In the genomic region with DNA sequence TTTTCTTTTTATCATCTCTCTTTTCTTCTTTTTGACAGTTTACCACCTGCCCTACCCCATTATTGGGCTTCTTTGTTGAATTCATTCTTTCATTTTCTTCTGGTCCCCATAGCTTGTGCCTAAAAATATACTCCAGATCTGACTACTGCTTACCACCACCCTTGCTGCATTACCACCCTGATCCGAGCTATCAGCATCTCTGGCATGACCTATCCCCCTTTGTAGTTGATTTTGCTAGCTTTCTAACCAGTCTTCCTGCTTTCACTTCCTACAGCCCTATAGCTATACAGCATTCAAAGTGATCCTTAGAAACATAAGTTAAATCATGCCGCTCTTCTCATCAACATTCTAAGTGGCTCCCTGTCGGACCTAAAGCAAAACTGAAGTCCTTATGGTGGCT, we compare ENCODE assay signal across 23 cellular contexts.
"Had no signal": no experiment of that assay in that cellular context is flagged by ENCODE, and none has a peak within 500 bp of the region (broad histone marks: within the 10 kb centered on the region; RNA-seq: fewer than 3 reads in every experiment).

No MANE protein-coding gene starts in this region.

- H3K27ac Mint-ChIP-seq: natural killer cell treated with Interleukin-12 subunit alpha and Interleukin-12 subunit beta and Interleukin-15 and Interleukin-18, amount 100 ng/mL, for 72 hours; type B pancreatic cell; WTC11 had no signal

- H3K36me3 Mint-ChIP-seq: natural killer cell treated with Interleukin-12 subunit alpha and Interleukin-12 subunit beta and Interleukin-15 and Interleukin-18, amount 100 ng/mL, for 72 hours had no signal

- H3K4me1 Mint-ChIP-seq: central memory CD8-positive, alpha-beta T cell had no signal

- H3K4me1 ChIP-seq: breast epithelium, foreskin keratinocyte, left lung, spleen, vagina had no signal

- H3K9me3 Mint-ChIP-seq: activated T-cell treated with anti-CD3 and anti-CD28 coated beads, Interleukin-2, amount 50 U/mL, for 4 hours; central memory CD8-positive, alpha-beta T cell; mesothelial cell of epicardium; natural killer cell treated with Interleukin-12 subunit alpha and Interleukin-12 subunit beta and Interleukin-15 and Interleukin-18, amount 100 ng/mL, for 72 hours; type B pancreatic cell; WTC11 had no signal

- H3K27me3 ChIP-seq: breast epithelium, foreskin keratinocyte, left lung, pancreas, right atrium auricular region, spleen, vagina had no signal

- H3K36me3 ChIP-seq: breast epithelium had no signal

- H3K4me3 Mint-ChIP-seq: activated T-cell treated with anti-CD3 and anti-CD28 coated beads, Interleukin-2, amount 50 U/mL, for 4 hours; central memory CD8-positive, alpha-beta T cell; mesothelial cell of epicardium; natural killer cell treated with Interleukin-12 subunit alpha and Interleukin-12 subunit beta and Interleukin-15 and Interleukin-18, amount 100 ng/mL, for 72 hours; type B pancreatic cell; WTC11 had no signal

- DNase-seq: activated CD4-positive, alpha-beta T cell treated with anti-CD3 and anti-CD28 coated beads, Interleukin-2, amount 50 U/mL, for 48 hours; activated CD8-positive, alpha-beta memory T cell treated with anti-CD3 and anti-CD28 coated beads, Interleukin-2, amount 50 U/mL, for 48 hours; activated naive CD4-positive, alpha-beta T cell treated with anti-CD3 and anti-CD28 coated beads, Interleukin-2, amount 50 U/mL, for 16 hours; activated T-cell treated with anti-CD3 and anti-CD28 coated beads, Interleukin-2, amount 50 U/mL, for 4 hours; aorta; effector memory CD4-positive, alpha-beta T cell; foreskin keratinocyte; left lung; pancreas; psoas muscle; spleen; stimulated activated CD4-positive, alpha-beta T cell treated with anti-CD3 and anti-CD28 coated beads, Interleukin-4, amount 100 ng/mL, for 24 hours; stimulated activated naive CD4-positive, alpha-beta T cell treated with Interleukin-2 at 50 U/mL for 16 hours; T-helper 9 cell had no signal

- H3K27me3 Mint-ChIP-seq: central memory CD8-positive, alpha-beta T cell; natural killer cell treated with Interleukin-12 subunit alpha and Interleukin-12 subunit beta and Interleukin-15 and Interleukin-18, amount 100 ng/mL, for 72 hours; type B pancreatic cell had no signal

- H3K9me3 ChIP-seq: breast epithelium, left lung, pancreas, psoas muscle, right atrium auricular region, spleen, thoracic aorta, vagina had no signal

- H3K4me3 ChIP-seq: breast epithelium, left lung, pancreas, psoas muscle, right atrium auricular region, spleen, thoracic aorta, vagina had no signal

- H3K27ac ChIP-seq: breast epithelium, foreskin keratinocyte, left lung, pancreas, right atrium auricular region, spleen, thoracic aorta, vagina had no signal

- ATAC-seq: activated T-cell treated with anti-CD3 and anti-CD28 coated beads, Interleukin-2, amount 50 U/mL, for 4 hours; foreskin keratinocyte; left lung; natural killer cell treated with Interleukin-12 subunit alpha and Interleukin-12 subunit beta and Interleukin-15 and Interleukin-18, amount 100 ng/mL, for 72 hours; pancreas; WTC11 had no signal
